In genomic region chr12:109968032-109968420, GRCh38 we compare ENCODE assay signal across 15 cellular contexts. TPM values are rescaled to one million over a fixed set of nuclear protein-coding genes. Genes with fewer than 3 reads are reported as not detected.
DNase-seq lines count a peak whose midpoint lies in the region; ATAC-seq and TF ChIP-seq lines count a peak whose summit lies in the region.
"Had no signal": no experiment of that assay in that cellular context is flagged by ENCODE, and none has a peak within 500 bp of the region (broad histone marks: within the 10 kb centered on the region; RNA-seq: fewer than 3 reads in every experiment).

No MANE protein-coding gene starts in this region.

- peak; percentile 72 for ATAC-seq in CD4-positive, alpha-beta T cell (ENCODE audit: poor library complexity)
- ATAC-seq in activated T-helper 17 cell treated with anti-CD3 and anti-CD28 coated beads, Interleukin-2, amount 50 U/mL, for 72 hours (replicated peaks) = peak; percentile 84
- ATAC-seq in HG02798 (IDR thresholded peaks at IDR 0.05; ENCODE audit: poor library complexity, unreplicated experiment) = no peak

- CTCF ChIA-PET in CD4-positive, alpha-beta T cell (lab: Charles Lee) = interaction anchor here (1.4 kb wide), 1 partner anchor 26 kb away, joined by 7 read pairs; no protein-coding TSS in a partner anchor

- no peaks in the 10 kb centered on the region for H3K27me3 Mint-ChIP-seq in CD4-positive, alpha-beta T cell
- H3K27me3 Mint-ChIP-seq in IgD-negative memory B cell = no peaks in the 10 kb centered on the region
- no peaks in the 10 kb centered on the region for H3K27me3 Mint-ChIP-seq in activated T-helper 17 cell treated with anti-CD3 and anti-CD28 coated beads, Interleukin-2, amount 50 U/mL, for 72 hours

- peak overlapping the region; percentile 39 for H3K4me3 Mint-ChIP-seq in CD4-positive, alpha-beta T cell
- peak overlapping the region in 1 of 4 donors; percentile 6 for H3K4me3 Mint-ChIP-seq in IgD-negative memory B cell
- peak overlapping the region; percentile 71 for H3K4me3 Mint-ChIP-seq in activated T-helper 17 cell treated with anti-CD3 and anti-CD28 coated beads, Interleukin-2, amount 50 U/mL, for 72 hours

- POLR2A ChIA-PET in CD4-positive, alpha-beta T cell (lab: Charles Lee) = interaction anchor here (0.7 to 1.2 kb wide), 3 partner anchors 21 to 28 kb away, joined by 3 to 4 read pairs (median 3); partner anchors contain the start of gene GIT2

- no peaks in the 10 kb centered on the region for H3K9me3 Mint-ChIP-seq in CD4-positive, alpha-beta T cell
- H3K9me3 Mint-ChIP-seq in IgD-negative memory B cell = no peaks in the 10 kb centered on the region
- no peaks in the 10 kb centered on the region for H3K9me3 Mint-ChIP-seq in activated T-helper 17 cell treated with anti-CD3 and anti-CD28 coated beads, Interleukin-2, amount 50 U/mL, for 72 hours

- no peak for TF ChIP-seq EP300 in ovary (IDR thresholded peaks at IDR 0.05)

- H3K9me3 ChIP-seq in CD4-positive, alpha-beta T cell (ENCODE audit: control insufficient read depth, low read length) = no peaks in the 10 kb centered on the region
- no peaks in the 10 kb centered on the region for H3K9me3 ChIP-seq in ovary
- no peaks in the 10 kb centered on the region for H3K9me3 ChIP-seq in MG63
- H3K9me3 ChIP-seq: BE2C had no signal

- no peak for TF ChIP-seq CTCF in CD4-positive, alpha-beta T cell (IDR thresholded peaks at IDR 0.05)
- TF ChIP-seq CTCF in ovary (IDR thresholded peaks at IDR 0.05) = no peak

- H3K4me3 ChIP-seq in ovary (no peak overlapping the region), MG63 (no peak overlapping the region)

- intact Hi-C loops in CD4-positive, alpha-beta T cell (cut with DNase I, micrococcal nuclease) = no loop called here
- intact Hi-C loops in ovary (cut with DNase I) = no loop called here

- no peaks in the 10 kb centered on the region for H3K27me3 ChIP-seq in CD4-positive, alpha-beta T cell (ENCODE audit: control insufficient read depth, insufficient read depth, low read length)
- no peaks in the 10 kb centered on the region for H3K27me3 ChIP-seq in ovary
- H3K27me3 ChIP-seq in MG63 = no peaks in the 10 kb centered on the region
- H3K27me3 ChIP-seq: BE2C had no signal

- TF ChIP-seq POLR2A in ovary (IDR thresholded peaks at IDR 0.05) = no peak

- WGBS in ovary, 3 donors = 91 to 95% (median 91%) methylated on average over 2 of the region's 2 CpGs

- peaks cover 14% of the 10 kb centered on the region for H3K4me1 Mint-ChIP-seq in CD4-positive, alpha-beta T cell (ENCODE audit: low read depth)
- peaks cover 8 to 13% (median 11%) of the 10 kb centered on the region in 3 donors for H3K4me1 Mint-ChIP-seq in IgD-negative memory B cell
- peaks cover 15% of the 10 kb centered on the region for H3K4me1 Mint-ChIP-seq in activated T-helper 17 cell treated with anti-CD3 and anti-CD28 coated beads, Interleukin-2, amount 50 U/mL, for 72 hours

- no peak for DNase-seq in CD4-positive, alpha-beta T cell
- DNase-seq in lung microvascular endothelial cell (ENCODE audit: low read depth in 2 of 2) (peak; percentile 53 to 70), ovary (no peak), MG63 (no peak), pons (ENCODE audit: low spot score) (no peak)
- DNase-seq: BE2C, cerebellar nuclear complex, DMS79, NCI-H1092 treated with DMSO at 0.1 percent for 48 hours, occipital lobe, SHP77 treated with DMSO at 0.1 percent for 48 hours, T1000 had no signal

- peak overlapping the region; percentile 19 for H3K27ac ChIP-seq in CD4-positive, alpha-beta T cell (ENCODE audit: low read depth, low read length)
- no peak overlapping the region for H3K27ac ChIP-seq in ovary

- H3K27ac Mint-ChIP-seq in CD4-positive, alpha-beta T cell = peak overlapping the region; percentile 78
- peak overlapping the region in 2 of 3 donors; percentile 11 to 87 for H3K27ac Mint-ChIP-seq in IgD-negative memory B cell
- peak overlapping the region; percentile 86 for H3K27ac Mint-ChIP-seq in activated T-helper 17 cell treated with anti-CD3 and anti-CD28 coated beads, Interleukin-2, amount 50 U/mL, for 72 hours

- no peaks in the 10 kb centered on the region for H3K4me1 ChIP-seq in ovary (ENCODE audit: insufficient read depth)
- H3K4me1 ChIP-seq: BE2C had no signal

- H3K36me3 ChIP-seq in ovary (no peaks in the 10 kb centered on the region), MG63 (peaks cover 53% of the 10 kb centered on the region)

- peaks cover 80% of the 10 kb centered on the region for H3K36me3 Mint-ChIP-seq in CD4-positive, alpha-beta T cell (ENCODE audit: low read depth)
- H3K36me3 Mint-ChIP-seq in IgD-negative memory B cell = peaks cover 2% of the 10 kb centered on the region
- peaks cover 91% of the 10 kb centered on the region for H3K36me3 Mint-ChIP-seq in activated T-helper 17 cell treated with anti-CD3 and anti-CD28 coated beads, Interleukin-2, amount 50 U/mL, for 72 hours (ENCODE audit: low read depth)

RNA-seq across cellular contexts. Expression of gene GIT2, which starts 28.1 kb away (rescaled TPM):
- 10 to 100 TPM; 68.6 to 70.7 TPM for total RNA-seq in CD4-positive, alpha-beta T cell
- polyA plus RNA-seq in IgD-negative memory B cell (93.4 TPM), ovary (10 to 100 TPM; 17.4 to 54.1 TPM)
- 10 to 100 TPM; 70.8 to 75.2 TPM for total RNA-seq in activated T-helper 17 cell treated with anti-CD3 and anti-CD28 coated beads, Interleukin-2, amount 50 U/mL, for 72 hours
- total RNA-seq in lung microvascular endothelial cell (21.6 and 23.8 TPM in 2 replicates), ovary (10 to 100 TPM; 26.4 to 58.8 (median 43.7) TPM)
- 14.5 and 20.7 TPM in 2 replicates for total RNA-seq in MG63 (2014; rRNA removed; shearing (Covaris generic); ENCODE audit: low replicate concordance)

RNA-seq across cellular contexts. Expression of gene ANKRD13A, which starts 31.2 kb away (rescaled TPM):
- total RNA-seq in CD4-positive, alpha-beta T cell = 10 to 100 TPM; 51.6 to 52.3 TPM
- 156 TPM for polyA plus RNA-seq in IgD-negative memory B cell
- total RNA-seq in activated T-helper 17 cell treated with anti-CD3 and anti-CD28 coated beads, Interleukin-2, amount 50 U/mL, for 72 hours = 10 to 100 TPM; 61.4 to 68.5 TPM
- 38.4 and 45.6 TPM in 2 replicates for total RNA-seq in lung microvascular endothelial cell
- total RNA-seq in ovary = 10 to 100 TPM; 29.5 to 45.0 (median 35.2) TPM
- 10 to 100 TPM; 18.3 to 53.4 TPM for polyA plus RNA-seq in ovary
- total RNA-seq in MG63 (2014; rRNA removed; shearing (Covaris generic); ENCODE audit: low replicate concordance) = 75.0 and 96.8 TPM in 2 replicates

Comparison
In these comparisons a context has a peak if more than half of its experiments do, and no peak if none do; other contexts are left out.
1. DNase-seq: peak in lung microvascular endothelial cell (2 of 2); none in CD4-positive, alpha-beta T cell (0 of 10), ovary (0 of 5), MG63 (single experiment) and pons (single experiment).
2. Peak in every context shown above with its lines, with median percentiles within 50 percentile points of each other: H3K27ac Mint-ChIP-seq.